Comparison of ENCODE assay signal across 1 cellular context in the genomic region with DNA sequence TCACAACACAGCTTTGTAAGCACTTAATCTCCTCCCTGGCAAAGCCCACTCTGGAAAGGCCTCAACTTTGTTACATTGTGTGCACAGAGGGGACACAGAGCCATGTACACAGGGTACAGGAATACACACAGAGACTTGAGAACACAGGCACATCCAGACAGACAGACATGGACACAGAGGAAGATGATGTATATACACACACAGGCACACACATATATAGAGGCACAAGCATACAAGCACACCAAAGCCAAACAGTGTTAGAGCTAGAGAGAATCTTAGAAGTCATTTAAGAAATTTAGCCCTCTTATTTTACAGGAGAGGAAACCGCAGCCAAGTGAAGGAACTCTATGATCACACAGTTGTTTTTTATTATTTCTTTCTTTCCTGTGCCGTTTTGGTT.
TF ChIP-seq lines count a peak whose summit lies in the region.

No MANE protein-coding gene starts in this region.

TF ChIP-seq in HCT116, 20 proteins besides CTCF, POLR2A, EP300 and RAD21 (continued from another document):
- TF ChIP-seq ZFX (IDR thresholded peaks at IDR 0.05), result no peak
- no peak for TF ChIP-seq CBX3 (IDR thresholded peaks at IDR 0.05; ENCODE audit: low read depth)
- TF ChIP-seq REST (IDR thresholded peaks at IDR 0.05; ENCODE audit: low read depth), result no peak
- TF ChIP-seq CEBPB (IDR thresholded peaks at IDR 0.05; ENCODE audit: low read depth), result no peak
- TF ChIP-seq, protein P1, sequence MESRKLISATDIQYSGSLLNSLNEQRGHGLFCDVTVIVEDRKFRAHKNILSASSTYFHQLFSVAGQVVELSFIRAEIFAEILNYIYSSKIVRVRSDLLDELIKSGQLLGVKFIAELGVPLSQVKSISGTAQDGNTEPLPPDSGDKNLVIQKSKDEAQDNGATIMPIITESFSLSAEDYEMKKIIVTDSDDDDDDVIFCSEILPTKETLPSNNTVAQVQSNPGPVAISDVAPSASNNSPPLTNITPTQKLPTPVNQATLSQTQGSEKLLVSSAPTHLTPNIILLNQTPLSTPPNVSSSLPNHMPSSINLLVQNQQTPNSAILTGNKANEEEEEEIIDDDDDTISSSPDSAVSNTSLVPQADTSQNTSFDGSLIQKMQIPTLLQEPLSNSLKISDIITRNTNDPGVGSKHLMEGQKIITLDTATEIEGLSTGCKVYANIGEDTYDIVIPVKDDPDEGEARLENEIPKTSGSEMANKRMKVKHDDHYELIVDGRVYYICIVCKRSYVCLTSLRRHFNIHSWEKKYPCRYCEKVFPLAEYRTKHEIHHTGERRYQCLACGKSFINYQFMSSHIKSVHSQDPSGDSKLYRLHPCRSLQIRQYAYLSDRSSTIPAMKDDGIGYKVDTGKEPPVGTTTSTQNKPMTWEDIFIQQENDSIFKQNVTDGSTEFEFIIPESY (IDR thresholded peaks at IDR 0.05; ENCODE audit: extremely low read depth, insufficient replicate concordance, low read length), result no peak
- no peak for TF ChIP-seq MAX (IDR thresholded peaks at IDR 0.05)
- no peak for TF ChIP-seq EGR1 (IDR thresholded peaks at IDR 0.05; ENCODE audit: low read depth)
- no peak for TF ChIP-seq SIN3A (IDR thresholded peaks at IDR 0.05; ENCODE audit: low read depth)
- TF ChIP-seq YY1 (IDR thresholded peaks at IDR 0.05; ENCODE audit: extremely low read depth, insufficient replicate concordance, low read depth, low read length), result no peak
